Comparison of ENCODE assay signal across 31 cellular contexts in genomic region chr9:3386753-3387152, GRCh38.
DNase-seq lines count a peak whose midpoint lies in the region; ATAC-seq, FAIRE-seq and TF ChIP-seq lines count a peak whose summit lies in the region.
"Had no signal": no experiment of that assay in that cellular context is flagged by ENCODE, and none has a peak within 500 bp of the region (broad histone marks: within the 10 kb centered on the region; RNA-seq: fewer than 3 reads in every experiment).

No MANE protein-coding gene starts in this region.

- POLR2A ChIA-PET in MCF 10A (lab: Yijun Ruan, JAX): interaction anchor here (0.9 to 2.1 kb wide), 3 partner anchors 11 to 48 kb away, joined by 3 to 4 read pairs (median 3); no protein-coding TSS in a partner anchor
- POLR2A ChIA-PET in GM12878 (lab: Charles Lee): interaction anchor here (0.5 kb wide), 1 partner anchor 1357 kb away, joined by 3 read pairs; no protein-coding TSS in a partner anchor

- peak; percentile 46 for ATAC-seq in GM12878
- ATAC-seq in HG02938 (IDR thresholded peaks at IDR 0.05; ENCODE audit: unreplicated experiment): no peak
- ATAC-seq: psoas muscle had no signal

- SMC1A ChIA-PET in GM12878 (lab: Charles Lee; ENCODE audit: uncharacterized antibody, unreplicated experiment): interaction anchor here (0.6 to 2.5 kb wide), 6 partner anchors 12 to 144 kb away, joined by 3 to 7 read pairs (median 4); no protein-coding TSS in a partner anchor

- no peak overlapping the region for H3K27ac Mint-ChIP-seq in MCF 10A (ENCODE audit: low read depth, unreplicated experiment)
- H3K27ac Mint-ChIP-seq: mesothelial cell of epicardium, naive B cell had no signal

- H3K27ac ChIP-seq in breast epithelium: no peak overlapping the region
- H3K27ac ChIP-seq in GM12878 (ENCODE audit: control insufficient read depth, insufficient read depth): peak overlapping the region; percentile 38
- H3K27ac ChIP-seq: C4-2B, psoas muscle, thoracic aorta, WERI-Rb-1 had no signal

- no peaks in the 10 kb centered on the region for H3K79me2 ChIP-seq in GM12878 (ENCODE audit: control insufficient read depth, insufficient read depth, low read length)

- FAIRE-seq in GM12878 (lab: Jason Lieb, UNC): peak; percentile 76
- FAIRE-seq: endothelial cell of umbilical vein, GM12891, keratinocyte, urothelium cell line had no signal

- H3K9me3 Mint-ChIP-seq in MCF 10A (ENCODE audit: unreplicated experiment): no peaks in the 10 kb centered on the region

- H3K4me1 ChIP-seq in breast epithelium: no peaks in the 10 kb centered on the region
- peaks cover 4% of the 10 kb centered on the region for H3K4me1 ChIP-seq in GM12878 (ENCODE audit: control insufficient read depth, insufficient read depth, low read length)
- H3K4me1 ChIP-seq: psoas muscle had no signal

- H3K36me3 Mint-ChIP-seq in MCF 10A (ENCODE audit: insufficient read depth, unreplicated experiment): no peaks in the 10 kb centered on the region

- H3K4me1 Mint-ChIP-seq in MCF 10A (ENCODE audit: insufficient read depth, unreplicated experiment): peaks cover 9% of the 10 kb centered on the region
- H3K4me1 Mint-ChIP-seq: mesothelial cell of epicardium had no signal

- H3K9ac ChIP-seq in GM12878 (ENCODE audit: control insufficient read depth, insufficient read depth, low read length): no peak overlapping the region

- BruUV-seq in MCF 10A (replicated peaks; lab: Mats Ljungman, UMichigan) (no TSS peak), GM12878 (replicated peaks; lab: Mats Ljungman, UMichigan) (no TSS peak)

- H2AFZ ChIP-seq in GM12878 (ENCODE audit: control insufficient read depth, low read depth, low read length): no peak overlapping the region

- in situ Hi-C loops in GM12878 (cut with MboI): no loop called here

- H3K9me3 ChIP-seq in breast epithelium (no peaks in the 10 kb centered on the region), GM12878 (replicated peaks; ENCODE audit: control insufficient read depth, insufficient read depth, low read length) (peaks cover 6% of the 10 kb centered on the region; the same call in 2 of the 3 replicates)
- H3K9me3 ChIP-seq: psoas muscle, thoracic aorta had no signal

- no peaks in the 10 kb centered on the region for H3K27me3 ChIP-seq in breast epithelium
- H3K27me3 ChIP-seq in GM12878 (replicated peaks in 1 of 2; ENCODE audit: control insufficient read depth in 2 of 2, insufficient read depth in 2 of 2, low read length in 1 of 2): no peaks in the 10 kb centered on the region

- DNase-seq in MCF 10A (ENCODE audit: unreplicated experiment) (peak; percentile 46), breast epithelium (ENCODE audit: low spot score in 2 of 2) (no peak), NCI-H226 (peak; percentile 53), GM12878 (ENCODE audit: low read depth, low spot score) (no peak), renal cortical epithelial cell (ENCODE audit: low read depth) (peak; percentile 49), NCI-H1694 (lab: John Stamatoyannopoulos, UW) (no peak)
- DNase-seq: activated CD4-positive, alpha-beta T cell treated with anti-CD3 and anti-CD28 coated beads, Interleukin-2, amount 50 U/mL, for 4 hours; activated CD8-positive, alpha-beta memory T cell treated with anti-CD3 and anti-CD28 coated beads, Interleukin-2, amount 50 U/mL, for 48 hours; activated naive CD8-positive, alpha-beta T cell treated with anti-CD3 and anti-CD28 coated beads, Interleukin-2, amount 10 ng/mL, durations not matched to agents 7 days and 5 days; glutamatergic neuron; naive B cell; NCI-H1048; NCI-H187 treated with DMSO at 0.1 percent for 48 hours; NCI-H2171 treated with DMSO at 0.1 percent for 48 hours; NCI-H524 treated with DMSO at 0.1 percent for 48 hours; NK-92 treated with Interleukin-12 subunit alpha and Interleukin-12 subunit beta, amount 100 ng/mL, for 24 hours; nucleus accumbens; psoas muscle; SIG-M5; stimulated activated CD4-positive, alpha-beta T cell treated with anti-CD3 and anti-CD28 coated beads, Interleukin-15, amount 100 ng/mL, for 24 hours; stimulated activated naive CD4-positive, alpha-beta T cell; T-helper 9 cell; WERI-Rb-1 had no signal

- H3K36me3 ChIP-seq in breast epithelium (no peaks in the 10 kb centered on the region), GM12878 (ENCODE audit: control insufficient read depth in 2 of 2, insufficient read depth in 2 of 2, low read length in 1 of 2) (peaks cover 0 to 5% of the 10 kb centered on the region in 2 experiments; a peak in 1 of 4 replicates)
- H3K36me3 ChIP-seq: thoracic aorta, WERI-Rb-1 had no signal

- TF ChIP-seq RAD21 in GM12878 (IDR thresholded peaks at IDR 0.05; ENCODE audit: insufficient read depth, low read depth, low read length): no peak

- H3K4me2 ChIP-seq in GM12878 (ENCODE audit: control insufficient read depth, insufficient read depth): peak overlapping the region; percentile 17; the same call in 1 of the 2 replicates

- WGBS in GM12878 (ENCODE audit: insufficient coverage, insufficient replicate concordance, low lambda C conversion rate, missing lambda C conversion rate): 67% methylated on average over 1 of the region's 1 CpG

- no peak for TF ChIP-seq CTCF in MCF 10A (IDR thresholded peaks at IDR 0.05; ENCODE audit: unreplicated experiment)
- no peak for TF ChIP-seq CTCF in breast epithelium (IDR thresholded peaks at IDR 0.05)
- no peak for TF ChIP-seq CTCF in GM12878 (IDR thresholded peaks at IDR 0.05 in 2 of 3, conservative IDR thresholded peaks at IDR 0.05 in 1 of 3; ENCODE audit: control insufficient read depth in 2 of 3, extremely low read depth in 1 of 3, insufficient read depth in 1 of 3, low read depth in 3 of 3, low read length in 3 of 3)

- no peaks in the 10 kb centered on the region for H4K20me1 ChIP-seq in GM12878 (ENCODE audit: control insufficient read depth, insufficient read depth)

- no peak for TF ChIP-seq POLR2A in breast epithelium (IDR thresholded peaks at IDR 0.05)
- TF ChIP-seq POLR2A in GM12878 (IDR thresholded peaks at IDR 0.05; ENCODE audit: low read depth, low read length): no peak

- CTCF ChIA-PET in MCF 10A (lab: Yijun Ruan, JAX) (interaction anchor here (0.5 to 1.1 kb wide), 6 partner anchors 11 to 55 kb away, joined by 3 to 6 read pairs (median 3); no protein-coding TSS in a partner anchor), GM12878 (lab: Yijun Ruan, JAX) (interaction anchor here (0.8 to 1.1 kb wide), 2 partner anchors 33 to 58 kb away, joined by 3 read pairs; no protein-coding TSS in a partner anchor)

- H3K4me3 ChIP-seq in breast epithelium: no peak overlapping the region
- no peak overlapping the region for H3K4me3 ChIP-seq in GM12878
- H3K4me3 ChIP-seq: psoas muscle, thoracic aorta had no signal

- H3K4me3 Mint-ChIP-seq in MCF 10A (ENCODE audit: unreplicated experiment): no peak overlapping the region
- H3K4me3 Mint-ChIP-seq: mesothelial cell of epicardium, naive B cell had no signal

- no peak for TF ChIP-seq EP300 in GM12878 (IDR thresholded peaks at IDR 0.05; ENCODE audit: borderline replicate concordance in 1 of 2, control insufficient read depth in 1 of 2, low read depth in 2 of 2, low read length in 2 of 2)

- no peaks in the 10 kb centered on the region for H3K27me3 Mint-ChIP-seq in MCF 10A (ENCODE audit: insufficient read depth, unreplicated experiment)
- H3K27me3 Mint-ChIP-seq: activated naive CD8-positive, alpha-beta T cell treated with anti-CD3 and anti-CD28 coated beads, Interleukin-2, amount 10 ng/mL, durations not matched to agents 7 days and 5 days; naive B cell had no signal

- intact Hi-C loops in MCF 10A (cut with micrococcal nuclease): no loop called here
- intact Hi-C loops in breast epithelium (cut with DNase I; ENCODE audit: low total_unique reads): no loop called here
- intact Hi-C loops in GM12878 (cut with micrococcal nuclease; ENCODE audit: unreplicated experiment): loop anchor here (5.0 kb wide), 1 partner anchor 121 kb away; no protein-coding TSS in a partner anchor

- RAD21 ChIA-PET in GM12878 (lab: Charles Lee; ENCODE audit: unreplicated experiment): no interaction called here

TF ChIP-seq in GM12878, 131 proteins besides CTCF, POLR2A, EP300 and RAD21 (continues in another document):
- no peak for TF ChIP-seq RB1 (IDR thresholded peaks at IDR 0.05; ENCODE audit: borderline replicate concordance)
- TF ChIP-seq TARDBP (IDR thresholded peaks at IDR 0.05; ENCODE audit: borderline replicate concordance): no peak
- TF ChIP-seq SKIL (IDR thresholded peaks at IDR 0.05; ENCODE audit: low read depth, poor library complexity, severe bottlenecking): no peak
- TF ChIP-seq, protein P1, sequence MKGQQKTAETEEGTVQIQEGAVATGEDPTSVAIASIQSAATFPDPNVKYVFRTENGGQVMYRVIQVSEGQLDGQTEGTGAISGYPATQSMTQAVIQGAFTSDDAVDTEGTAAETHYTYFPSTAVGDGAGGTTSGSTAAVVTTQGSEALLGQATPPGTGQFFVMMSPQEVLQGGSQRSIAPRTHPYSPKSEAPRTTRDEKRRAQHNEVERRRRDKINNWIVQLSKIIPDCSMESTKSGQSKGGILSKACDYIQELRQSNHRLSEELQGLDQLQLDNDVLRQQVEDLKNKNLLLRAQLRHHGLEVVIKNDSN (IDR thresholded peaks at IDR 0.05; ENCODE audit: borderline replicate concordance, extremely low read length, insufficient read depth, low read depth, low read length): no peak
- no peak for TF ChIP-seq EGR1 (IDR thresholded peaks at IDR 0.05; ENCODE audit: borderline replicate concordance in 1 of 2, low read depth in 2 of 2, low read length in 2 of 2)

Comparison
In these comparisons a context has a peak if more than half of its experiments do, and no peak if none do; other contexts are left out.
1. DNase-seq: peak in MCF 10A (single experiment), NCI-H226 (single experiment) and renal cortical epithelial cell (single experiment); none in breast epithelium (0 of 2), GM12878 (single experiment) and NCI-H1694 (single experiment).